Comparison of ENCODE assay signal across 8 cellular contexts in the genomic region with DNA sequence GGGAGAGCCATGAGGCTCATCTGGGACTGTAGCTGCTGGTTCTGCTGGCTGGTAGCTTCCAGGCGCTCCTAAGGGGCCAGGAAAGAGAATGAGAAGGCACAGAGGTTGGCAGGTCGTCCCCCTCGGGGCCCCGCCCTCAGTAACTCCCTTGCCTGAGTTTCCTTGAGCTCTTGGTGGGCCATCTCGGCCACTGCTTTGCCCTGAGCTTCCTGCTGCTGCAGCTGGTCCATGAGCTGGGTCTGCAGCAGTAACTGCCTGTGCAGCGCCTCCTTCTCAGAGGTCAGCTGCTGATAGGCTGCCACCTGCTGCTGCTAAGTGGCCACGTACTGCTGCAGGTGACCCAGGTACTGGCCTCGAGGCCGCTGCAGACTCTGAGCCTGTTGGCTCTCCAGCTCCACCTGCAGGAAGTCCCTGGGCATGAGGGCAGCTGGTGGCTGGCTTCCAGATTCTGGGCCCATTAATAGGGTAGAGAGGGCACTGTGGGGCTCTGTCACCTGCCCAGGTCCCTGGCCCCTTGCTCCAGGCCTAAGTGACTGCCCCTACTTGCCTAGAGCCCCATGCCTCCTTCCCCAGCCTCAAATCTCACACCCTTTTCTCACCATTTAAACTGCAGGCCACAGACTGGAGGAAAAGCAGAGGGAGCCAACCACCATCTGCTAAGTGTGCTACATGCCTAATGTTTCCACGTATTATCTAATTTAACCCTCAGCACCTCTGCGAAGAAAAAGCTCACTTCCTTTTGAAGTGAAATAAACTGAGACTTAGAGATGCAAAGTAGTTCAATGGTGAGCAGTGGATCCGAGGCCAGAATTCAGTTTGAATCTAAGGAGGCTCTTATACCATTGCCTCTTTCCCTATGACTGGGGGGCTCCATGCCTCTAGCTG. TPM values are rescaled to one million over a fixed set of nuclear protein-coding genes. Genes with fewer than 3 reads are reported as not detected.
A peak's percentile ranks its signal among the peaks of the same experiment; 100 is the strongest.
DNase-seq lines count a peak whose midpoint lies in the region; ATAC-seq, FAIRE-seq and TF ChIP-seq lines count a peak whose summit lies in the region.

No MANE protein-coding gene starts in this region.

- H3K4me1 ChIP-seq in body of pancreas = peaks cover 20% of the 10 kb centered on the region
- peaks cover 0 to 2% of the 10 kb centered on the region in 2 donors for H3K4me1 ChIP-seq in kidney (ENCODE audit: control insufficient read depth in 1 of 2, insufficient read depth in 1 of 2, low read depth in 1 of 2, low read length in 2 of 2)

- no peak overlapping the region for H3K9ac ChIP-seq in kidney (ENCODE audit: low read length in 2 of 2)

- no peaks in the 10 kb centered on the region for H3K27me3 ChIP-seq in body of pancreas

- no peaks in the 10 kb centered on the region for H3K9me3 ChIP-seq in body of pancreas
- no peaks in the 10 kb centered on the region for H3K9me3 ChIP-seq in kidney (ENCODE audit: control insufficient read depth in 1 of 2, low read length in 2 of 2)

- DNase-seq in GM12864 (ENCODE audit: low read depth) (peak; percentile 21), LoVo (ENCODE audit: low spot score) (peak; percentile 52), T-helper 1 cell (peak in 4 of 5 donors; percentile 23 to 52 (median 41)), body of pancreas (peak; percentile 95 to 98 (median 98)), kidney (peak; percentile 79)
- peak; percentile 24 to 51 (median 26) for DNase-seq in stimulated activated CD4-positive, alpha-beta T cell treated with anti-CD3 and anti-CD28 coated beads, TNF-alpha, amount 100 ng/mL, for 48 hours (ENCODE audit: low read depth in 3 of 3)

- peak; percentile 97 for ATAC-seq in body of pancreas
- ATAC-seq in HG03432 (IDR thresholded peaks at IDR 0.05; ENCODE audit: unreplicated experiment) = no peak
- ATAC-seq in HG03045 (IDR thresholded peaks at IDR 0.05; ENCODE audit: unreplicated experiment) = no peak

- WGBS in body of pancreas, 2 donors = 16 to 17% methylated on average over 10 to 12 of the region's 12 CpGs

- peak; percentile 97 to 99 (median 98) for TF ChIP-seq POLR2A in body of pancreas (IDR thresholded peaks at IDR 0.05)

- intact Hi-C loops in body of pancreas (cut with DNase I) = no loop called here
- intact Hi-C loops in kidney (cut with DNase I) = no loop called here

- H3K27ac ChIP-seq in body of pancreas (peak overlapping the region; percentile 72 to 88 (median 77)), kidney (ENCODE audit: low read depth in 2 of 2, low read length in 2 of 2) (no peak overlapping the region)

- no peak for FAIRE-seq in kidney (lab: Jason Lieb, UNC)

- TF ChIP-seq CTCF in GM12864 (IDR thresholded peaks at IDR 0.05; ENCODE audit: low read depth, low read length, missing control alignments) = peak; percentile 85
- peak; percentile 85 to 99 (median 97) for TF ChIP-seq CTCF in body of pancreas (IDR thresholded peaks at IDR 0.05)
- peak; percentile 58 for TF ChIP-seq CTCF in kidney (IDR thresholded peaks at IDR 0.05; ENCODE audit: borderline replicate concordance, extremely low read depth, insufficient read depth)

- no peak overlapping the region for H3K4me3 ChIP-seq in GM12864 (ENCODE audit: low read depth, low read length)
- peak overlapping the region; percentile 14 to 45 for H3K4me3 ChIP-seq in body of pancreas
- no peak overlapping the region for H3K4me3 ChIP-seq in kidney (ENCODE audit: low read length in 2 of 2)

- H3K36me3 ChIP-seq in body of pancreas (replicated peaks in 1 of 2; ENCODE audit: insufficient read depth in 1 of 2, low read depth in 2 of 2) (no peaks in the 10 kb centered on the region), kidney (ENCODE audit: control insufficient read depth in 1 of 2, insufficient read depth in 2 of 2, low read length in 2 of 2) (no peaks in the 10 kb centered on the region)

RNA-seq across cellular contexts. Expression of a gene that starts 10.8 kb away (rescaled TPM):
- total RNA-seq in body of pancreas = 10 to 100 TPM in 1 of 2 donors, 1 to 10 TPM in 1; 8.3 to 10.5 TPM
- 15.5 TPM for total RNA-seq in kidney
- 18.5 TPM for polyA plus RNA-seq in kidney (ENCODE audit: insufficient read depth, low read depth, low replicate concordance)

RNA-seq across cellular contexts. Expression of a gene that starts 38.8 kb away (rescaled TPM):
- total RNA-seq in body of pancreas = 10 to 100 TPM in 1 of 2 donors, 1 to 10 TPM in 1; 9.1 to 11.5 TPM
- total RNA-seq in kidney = 6.6 TPM
- polyA plus RNA-seq in kidney (ENCODE audit: insufficient read depth, low read depth, low replicate concordance) = 3.4 TPM

Comparison
In these comparisons a context has a peak if more than half of its experiments do, and no peak if none do; other contexts are left out.
1. DNase-seq: peak in every context shown above with its lines; median percentile 98 in body of pancreas; 79 in kidney; 52 in LoVo; 41 in T-helper 1 cell; 26 in stimulated activated CD4-positive, alpha-beta T cell treated with anti-CD3 and anti-CD28 coated beads, TNF-alpha, amount 100 ng/mL, for 48 hours; 21 in GM12864.
2. H3K4me3 ChIP-seq: peak in body of pancreas (2 of 2); none in GM12864 (single experiment) and kidney (0 of 2).
3. H3K27ac ChIP-seq: peak in body of pancreas (4 of 4); none in kidney (0 of 2).
4. Peak in every context shown above with its lines, with median percentiles within 50 percentile points of each other: CTCF ChIP-seq.